Comparison of ENCODE assay signal across 20 cellular contexts in genomic region chr7:157370761-157371160, GRCh38.
"Had no signal": no experiment of that assay in that cellular context is flagged by ENCODE, and none has a peak within 500 bp of the region (broad histone marks: within the 10 kb centered on the region; RNA-seq: fewer than 3 reads in every experiment).

No MANE protein-coding gene starts in this region.

- H3K9me3 ChIP-seq: ascending aorta, esophagus squamous epithelium, mucosa of descending colon, neutrophil, pancreas, thyroid gland had no signal

- H3K4me3 Mint-ChIP-seq: activated B cell treated with CpG ODN at 0.5 μM for 24 hours; activated naive CD4-positive, alpha-beta T cell treated with anti-CD3 and anti-CD28 coated beads for 36 hours; activated T-helper 1 cell treated with anti-CD3 and anti-CD28 coated beads, Interleukin-12 subunit alpha, Interleukin-12 subunit beta, Interleukin-2, Interleukin-4 antibody, amounts not matched to agents 30 ng/mL and 10 ng/mL and 1 ng/mL, durations not matched to agents 14 hours and 24 hours and 36 hours; memory B cell; naive B cell; stimulated activated naive B cell treated with anti-CD40 and anti-IgM and Interleukin-4, amounts not matched to agents 10 μg/mL and 1 μg/mL and 100 μg/mL, for 72 hours; T-helper 2 cell treated with Interferon-gamma antibody and Interleukin-4, amounts not matched to agents 5 μg/mL and 100 μg/mL, for 36 hours had no signal

- H3K27me3 ChIP-seq: ascending aorta, esophagus squamous epithelium, heart right ventricle, neutrophil, pancreas, spleen, thyroid gland had no signal

- H3K4me3 ChIP-seq: ascending aorta, coronary artery, esophagus squamous epithelium, heart right ventricle, mucosa of descending colon, pancreas, SK-N-MC, spleen, thyroid gland had no signal

- H3K9me3 Mint-ChIP-seq: activated B cell treated with CpG ODN at 0.5 μM for 24 hours; activated naive CD4-positive, alpha-beta T cell treated with anti-CD3 and anti-CD28 coated beads for 36 hours; activated T-helper 1 cell treated with anti-CD3 and anti-CD28 coated beads, Interleukin-12 subunit alpha, Interleukin-12 subunit beta, Interleukin-2, Interleukin-4 antibody, amounts not matched to agents 30 ng/mL and 10 ng/mL and 1 ng/mL, durations not matched to agents 14 hours and 24 hours and 36 hours; memory B cell; naive B cell; stimulated activated naive B cell treated with anti-CD40 and anti-IgM and Interleukin-4, amounts not matched to agents 10 μg/mL and 1 μg/mL and 100 μg/mL, for 72 hours; T-helper 2 cell treated with Interferon-gamma antibody and Interleukin-4, amounts not matched to agents 5 μg/mL and 100 μg/mL, for 36 hours had no signal

- H3K27ac ChIP-seq: ascending aorta, coronary artery, esophagus squamous epithelium, heart right ventricle, neutrophil, pancreas, SK-N-MC, spleen, thyroid gland had no signal

- H3K4me1 ChIP-seq: ascending aorta, pancreas had no signal

- H3K27me3 Mint-ChIP-seq: activated B cell treated with CpG ODN at 0.5 μM for 24 hours; memory B cell; naive B cell; stimulated activated naive B cell treated with anti-CD40 and anti-IgM and Interleukin-4, amounts not matched to agents 10 μg/mL and 1 μg/mL and 100 μg/mL, for 72 hours had no signal

- H3K27ac Mint-ChIP-seq: activated B cell treated with CpG ODN at 0.5 μM for 24 hours; activated naive CD4-positive, alpha-beta T cell treated with anti-CD3 and anti-CD28 coated beads for 36 hours; activated T-helper 1 cell treated with anti-CD3 and anti-CD28 coated beads, Interleukin-12 subunit alpha, Interleukin-12 subunit beta, Interleukin-2, Interleukin-4 antibody, amounts not matched to agents 30 ng/mL and 10 ng/mL and 1 ng/mL, durations not matched to agents 14 hours and 24 hours and 36 hours; memory B cell; stimulated activated naive B cell treated with anti-CD40 and anti-IgM and Interleukin-4, amounts not matched to agents 10 μg/mL and 1 μg/mL and 100 μg/mL, for 72 hours; T-helper 2 cell treated with Interferon-gamma antibody and Interleukin-4, amounts not matched to agents 5 μg/mL and 100 μg/mL, for 36 hours had no signal

- ATAC-seq: heart right ventricle; left ventricle myocardium superior; mucosa of descending colon; pancreas; stimulated activated naive B cell treated with anti-CD40 and anti-IgM and Interleukin-4, amounts not matched to agents 10 μg/mL and 1 μg/mL and 100 μg/mL, for 72 hours had no signal

- DNase-seq: activated B cell treated with CpG ODN at 0.5 μM for 24 hours; activated CD4-positive, alpha-beta T cell treated with anti-CD3 and anti-CD28 coated beads for 48 hours; activated naive CD4-positive, alpha-beta T cell treated with anti-CD3 and anti-CD28 coated beads for 36 hours; effector CD4-positive, alpha-beta T cell; esophagus squamous epithelium; heart right ventricle; left ventricle myocardium superior; mucosa of descending colon; naive B cell; pancreas; spleen; stimulated activated naive B cell treated with anti-CD40 and anti-IgM and Interleukin-4, amounts not matched to agents 10 μg/mL and 1 μg/mL and 100 μg/mL, for 72 hours; thyroid gland had no signal
